23 cellular contexts compared by ENCODE assay signal in genomic region chr19:1457892-1458291, GRCh38. TPM values are rescaled to one million over a fixed set of nuclear protein-coding genes. Genes with fewer than 3 reads are reported as not detected.
DNase-seq lines count a peak whose midpoint lies in the region; FAIRE-seq and TF ChIP-seq lines count a peak whose summit lies in the region.
"Had no signal": no experiment of that assay in that cellular context is flagged by ENCODE, and none has a peak within 500 bp of the region (broad histone marks: within the 10 kb centered on the region; RNA-seq: fewer than 3 reads in every experiment).

No MANE protein-coding gene starts in this region.

- in situ Hi-C loops in KBM-7 (cut with MboI; ENCODE audit: low pct_unique_long_range_greater_than_20kb, low sequenced_read_pairs), result no loop called here

- peaks cover 0 to 15% (median 11%) of the 10 kb centered on the region in 4 experiments; a peak in 6 of 7 replicates for H3K4me1 ChIP-seq in H1 (replicated peaks in 1 of 4; ENCODE audit: control insufficient read depth in 3 of 4, insufficient read depth in 4 of 4, low read length in 3 of 4)

- H4K91ac ChIP-seq in H1 (replicated peaks; ENCODE audit: insufficient read length, low read length), result no peak overlapping the region

- H3K18ac ChIP-seq in H1 (ENCODE audit: extremely low read depth, low read length), result no peak overlapping the region

- no peak overlapping the region for H3K4me3 Mint-ChIP-seq in IgD-negative memory B cell
- H3K4me3 Mint-ChIP-seq: CD4-positive, alpha-beta memory T cell had no signal

- DNase-seq in H1 (ENCODE audit: low read depth in 1 of 2, low spot score in 2 of 2) (no peak), KBM-7 (no peak)
- DNase-seq: C1 segment of cervical spinal cord; CD4-positive, alpha-beta memory T cell; COR-L47; DMS79; EL; GDM1; GOT3; HCEC 1CT; IMR-90; Karpas-422; NCI-H1092; NCI-H1417 treated with DMSO at 0.1 percent for 48 hours; NCI-H1694 treated with DMSO at 0.1 percent for 48 hours; NCI-H2081; NCI-H2227 treated with DMSO at 0.1 percent for 48 hours; NCI-H526 treated with DMSO at 0.1 percent for 48 hours; PC-9; SJCRH30 had no signal

- H4K8ac ChIP-seq in H1 (ENCODE audit: extremely low read depth, insufficient read depth, low read length), result peak overlapping the region; percentile 89; the same call in 1 of the 2 replicates

- H3K36me3 Mint-ChIP-seq in IgD-negative memory B cell, result no peaks in the 10 kb centered on the region
- H3K36me3 Mint-ChIP-seq: CD4-positive, alpha-beta memory T cell had no signal

- H2AK5ac ChIP-seq in H1 (ENCODE audit: low read depth, low read length), result no peak overlapping the region

- CTCF ChIA-PET in H1 (lab: Charles Lee; ENCODE audit: partially characterized antibody), result interaction anchor here (0.7 to 6.9 kb wide), 7 partner anchors 9 to 64 kb away, joined by 3 to 54 read pairs (median 3); no protein-coding TSS in a partner anchor

- H2BK15ac ChIP-seq in H1 (ENCODE audit: low read length), result no peak overlapping the region

- TF ChIP-seq RAD21 in H1 (IDR thresholded peaks at IDR 0.05 in 1 of 2, conservative IDR thresholded peaks at IDR 0.05 in 1 of 2; ENCODE audit: low read depth in 2 of 2, low read length in 2 of 2), result no peak

- H2BK120ac ChIP-seq in H1 (replicated peaks; ENCODE audit: low read depth, low read length), result no peak overlapping the region

- H3K36me3 ChIP-seq in H1 (ENCODE audit: control insufficient read depth in 2 of 4, insufficient read depth in 4 of 4, low read length in 3 of 4), result peaks cover 0 to 2% (median 0%) of the 10 kb centered on the region in 4 experiments; a peak in 2 of 8 replicates
- H3K36me3 ChIP-seq: SJCRH30 had no signal

- H3K23me2 ChIP-seq in H1 (ENCODE audit: low read depth, low read length), result peaks cover 3% of the 10 kb centered on the region; the same call in 1 of the 2 replicates

- H4K5ac ChIP-seq in H1 (ENCODE audit: insufficient read length, low read depth, low read length), result no peak overlapping the region

- H3K9me3 ChIP-seq in H1 (ENCODE audit: insufficient read depth in 2 of 2, low read depth in 1 of 2, low read length in 1 of 2), result no peaks in the 10 kb centered on the region
- H3K9me3 ChIP-seq: SJCRH30 had no signal

- TF ChIP-seq EP300 in H1 (IDR thresholded peaks at IDR 0.05; ENCODE audit: borderline replicate concordance in 1 of 2, low read depth in 2 of 2, low read length in 2 of 2), result no peak

- no peak overlapping the region for H3K4me2 ChIP-seq in H1 (ENCODE audit: insufficient read depth in 1 of 2, low read depth in 2 of 2, low read length in 2 of 2)
- H3K4me2 ChIP-seq: PC-9 had no signal

- H2BK12ac ChIP-seq in H1 (ENCODE audit: low read depth, low read length), result no peak overlapping the region

- H3K23ac ChIP-seq in H1 (ENCODE audit: insufficient read length), result no peak overlapping the region

- WGBS in H1 (ENCODE audit: extremely low coverage in 1 of 2, insufficient coverage in 1 of 2, insufficient read length in 1 of 2, insufficient replicate concordance in 2 of 2, low coverage in 1 of 2, low lambda C conversion rate in 2 of 2, missing lambda C conversion rate in 1 of 2), 2 experiments, result 91% methylated on average over 10 of the region's 16 CpGs; no CpG with 5 or more reads in 1 of the 2 experiments

- peak overlapping the region in 2 of 3 donors; percentile 63 to 88 for H3K27ac Mint-ChIP-seq in IgD-negative memory B cell
- H3K27ac Mint-ChIP-seq: CD4-positive, alpha-beta memory T cell had no signal

- POLR2A ChIA-PET in H1 (lab: Charles Lee; ENCODE audit: partially characterized antibody), result interaction anchor here (1.0 to 9.4 kb wide), 8 partner anchors 9 to 109 kb away, joined by 3 to 109 read pairs (median 8); no protein-coding TSS in a partner anchor

- no peak for FAIRE-seq in H1 (lab: Jason Lieb, UNC)
- FAIRE-seq: GM12891 had no signal

- no peak overlapping the region for H3K27ac ChIP-seq in H1 (ENCODE audit: low read depth, low read length)
- H3K27ac ChIP-seq: PC-9, SJCRH30 had no signal

- peaks cover 26% of the 10 kb centered on the region for H3K27me3 Mint-ChIP-seq in IgD-negative memory B cell

- H4K20me1 ChIP-seq in H1 (replicated peaks in 1 of 2; ENCODE audit: control insufficient read depth in 1 of 2, insufficient read depth in 2 of 2, low read length in 2 of 2), result peaks cover 2 to 3% of the 10 kb centered on the region in 2 experiments

- H3K9me3 Mint-ChIP-seq in IgD-negative memory B cell, result no peaks in the 10 kb centered on the region

- H3K4me1 Mint-ChIP-seq in IgD-negative memory B cell, result peaks cover 8 to 10% (median 9%) of the 10 kb centered on the region in 3 donors

- H3K56ac ChIP-seq in H1 (replicated peaks; ENCODE audit: insufficient read length, low read depth, low read length), result no peak overlapping the region

- no peak overlapping the region for H3K9ac ChIP-seq in H1 (replicated peaks in 1 of 4; ENCODE audit: extremely low read depth in 1 of 4, low read depth in 3 of 4, low read length in 3 of 4)

- H3K4ac ChIP-seq in H1 (replicated peaks; ENCODE audit: insufficient read length, low read depth, low read length), result no peak overlapping the region

- no peak overlapping the region for H2BK20ac ChIP-seq in H1 (ENCODE audit: low read length)

- no peak overlapping the region for H3K14ac ChIP-seq in H1 (ENCODE audit: insufficient read length)

- TF ChIP-seq CTCF in H1 (IDR thresholded peaks at IDR 0.05; ENCODE audit: control extremely low read depth in 1 of 3, insufficient read depth in 1 of 3, low read depth in 1 of 3, low read length in 3 of 3), result no peak

- no peak overlapping the region for H3K4me3 ChIP-seq in H1 (ENCODE audit: extremely low read depth in 1 of 4, insufficient read depth in 2 of 4, low read depth in 3 of 4, low read length in 4 of 4)
- H3K4me3 ChIP-seq: PC-9, SJCRH30 had no signal

- peaks cover 0 to 18% (median 5%) of the 10 kb centered on the region in 4 experiments; a peak in 4 of 7 replicates for H3K27me3 ChIP-seq in H1 (replicated peaks in 1 of 4; ENCODE audit: control insufficient read depth in 3 of 4, extremely low read depth in 1 of 4, insufficient read depth in 3 of 4, low read length in 3 of 4)
- H3K27me3 ChIP-seq: SJCRH30 had no signal

- H2BK5ac ChIP-seq in H1 (ENCODE audit: low read depth, low read length), result no peak overlapping the region

- no peaks in the 10 kb centered on the region; the same call in 1 of the 2 replicates for H3K79me1 ChIP-seq in H1 (ENCODE audit: low read depth, low read length)

- H2AFZ ChIP-seq in H1 (ENCODE audit: low read length), result no peak overlapping the region
- H2AFZ ChIP-seq: PC-9 had no signal

- no peak for TF ChIP-seq POLR2A in H1 (IDR thresholded peaks at IDR 0.05; ENCODE audit: control extremely low read depth in 1 of 2, low read depth in 2 of 2, low read length in 2 of 2)

- no peaks in the 10 kb centered on the region for H3K79me2 ChIP-seq in H1 (ENCODE audit: control insufficient read depth in 1 of 2, insufficient read depth in 2 of 2, low read length in 2 of 2)

RNA-seq across cellular contexts. Expression of gene APC2, which starts 8.0 kb away (rescaled TPM):
- polyA plus RNA-seq in IgD-negative memory B cell (0.16 TPM), H1 (2011; rRNA removed) (1.3 and 3.3 TPM in 2 replicates)
- 3.7 and 4.1 TPM in 2 replicates for total RNA-seq in H1 (2021; fragmentation: NEBNext Ultra II Directional; extraction: Animal tissue kit (Norgen Biotek cat#: 25700))
- 3.6 TPM for polyA plus RNA-seq in H1 (2011; cell fraction: cytosol; rRNA removed)
- polyA plus RNA-seq in H1 (2011; cell fraction: nucleus; rRNA removed), result 12.1 TPM
- polyA plus RNA-seq in H1 (2012, experiment 1 of 2), result 1.2 to 2.5 TPM (median 1.6 TPM) in 4 replicates
- polyA plus RNA-seq in H1 (2012, experiment 2 of 2), result 0.91 TPM
- 0.39 TPM for polyA plus RNA-seq in H1 (2013, experiment 1 of 2)
- 0.31 TPM for polyA plus RNA-seq in H1 (2013, experiment 2 of 2)
- 3.3 and 4.3 TPM in 2 replicates for polyA minus RNA-seq in H1 (2011; rRNA and poly(A)+ RNA removed)
- polyA minus RNA-seq in H1 (2011; cell fraction: cytosol; rRNA and poly(A)+ RNA removed), result 7.2 TPM
- polyA minus RNA-seq in H1 (2011; cell fraction: nucleus; rRNA and poly(A)+ RNA removed), result 16.9 TPM
- total RNA-seq: CD4-positive, alpha-beta memory T cell; RPMI7951 had no signal
- polyA plus RNA-seq: CD4-positive, alpha-beta memory T cell had no signal

RNA-seq across cellular contexts. Expression of gene RPS15, which starts 19.7 kb away (rescaled TPM):
- polyA plus RNA-seq in IgD-negative memory B cell (3,226 TPM), H1 (2011; rRNA removed) (3,890 and 4,770 TPM in 2 replicates)
- 1,562 and 1,589 TPM in 2 replicates for total RNA-seq in H1 (2021; fragmentation: NEBNext Ultra II Directional; extraction: Animal tissue kit (Norgen Biotek cat#: 25700))
- polyA plus RNA-seq in H1 (2011; cell fraction: cytosol; rRNA removed), result 4,361 TPM
- 2,705 TPM for polyA plus RNA-seq in H1 (2011; cell fraction: nucleus; rRNA removed)
- 2,291 to 3,052 TPM (median 2,740 TPM) in 4 replicates for polyA plus RNA-seq in H1 (2012, experiment 1 of 2)
- 8,937 TPM for polyA plus RNA-seq in H1 (2012, experiment 2 of 2)
- 2,700 TPM for polyA plus RNA-seq in H1 (2013, experiment 1 of 2)
- polyA plus RNA-seq in H1 (2013, experiment 2 of 2), result 2,703 TPM
- polyA minus RNA-seq in H1 (2011; rRNA and poly(A)+ RNA removed), result 313 and 344 TPM in 2 replicates
- 991 TPM for polyA minus RNA-seq in H1 (2011; cell fraction: cytosol; rRNA and poly(A)+ RNA removed)
- 590 TPM for polyA minus RNA-seq in H1 (2011; cell fraction: nucleus; rRNA and poly(A)+ RNA removed)

RNA-seq across cellular contexts. Expression of gene C19orf25, which starts 21.1 kb away (rescaled TPM):
- polyA plus RNA-seq in IgD-negative memory B cell (51.1 TPM), H1 (2011; rRNA removed) (67.4 and 92.2 TPM in 2 replicates)
- total RNA-seq in H1 (2021; fragmentation: NEBNext Ultra II Directional; extraction: Animal tissue kit (Norgen Biotek cat#: 25700)), result 41.3 and 41.4 TPM in 2 replicates
- polyA plus RNA-seq in H1 (2011; cell fraction: cytosol; rRNA removed), result 63.6 TPM
- 64.5 TPM for polyA plus RNA-seq in H1 (2011; cell fraction: nucleus; rRNA removed)
- polyA plus RNA-seq in H1 (2012, experiment 1 of 2), result 25.3 to 39.5 TPM (median 37.9 TPM) in 4 replicates
- 36.7 TPM for polyA plus RNA-seq in H1 (2012, experiment 2 of 2)
- polyA plus RNA-seq in H1 (2013, experiment 1 of 2), result 39.5 TPM
- polyA plus RNA-seq in H1 (2013, experiment 2 of 2), result 40.6 TPM
- 12.2 and 15.1 TPM in 2 replicates for polyA minus RNA-seq in H1 (2011; rRNA and poly(A)+ RNA removed)
- 22.1 TPM for polyA minus RNA-seq in H1 (2011; cell fraction: cytosol; rRNA and poly(A)+ RNA removed)
- 35.7 TPM for polyA minus RNA-seq in H1 (2011; cell fraction: nucleus; rRNA and poly(A)+ RNA removed)

RNA-seq across cellular contexts. Expression of gene PCSK4, which starts 32.3 kb away (rescaled TPM):
- polyA plus RNA-seq in IgD-negative memory B cell (not detected), H1 (2011; rRNA removed) (10.7 and 18.3 TPM in 2 replicates)
- 9.7 and 9.8 TPM in 2 replicates for total RNA-seq in H1 (2021; fragmentation: NEBNext Ultra II Directional; extraction: Animal tissue kit (Norgen Biotek cat#: 25700))
- polyA plus RNA-seq in H1 (2011; cell fraction: cytosol; rRNA removed), result 13.4 TPM
- polyA plus RNA-seq in H1 (2011; cell fraction: nucleus; rRNA removed), result 104 TPM
- 7.7 to 16.1 TPM (median 11.6 TPM) in 4 replicates for polyA plus RNA-seq in H1 (2012, experiment 1 of 2)
- polyA plus RNA-seq in H1 (2012, experiment 2 of 2), result 5.0 TPM
- polyA plus RNA-seq in H1 (2013, experiment 1 of 2), result 8.5 TPM
- 5.6 TPM for polyA plus RNA-seq in H1 (2013, experiment 2 of 2)
- polyA minus RNA-seq in H1 (2011; rRNA and poly(A)+ RNA removed), result 1.6 and 1.9 TPM in 2 replicates
- 8.1 TPM for polyA minus RNA-seq in H1 (2011; cell fraction: cytosol; rRNA and poly(A)+ RNA removed)
- 14.3 TPM for polyA minus RNA-seq in H1 (2011; cell fraction: nucleus; rRNA and poly(A)+ RNA removed)
- polyA plus RNA-seq: CD4-positive, alpha-beta memory T cell had no signal

RNA-seq across cellular contexts. Expression of gene REEP6, which starts 33.1 kb away (rescaled TPM):
- polyA plus RNA-seq in IgD-negative memory B cell, result 0.24 TPM
- total RNA-seq in H1 (2021; fragmentation: NEBNext Ultra II Directional; extraction: Animal tissue kit (Norgen Biotek cat#: 25700)), result 12.6 and 13.4 TPM in 2 replicates
- 20.7 and 31.4 TPM in 2 replicates for polyA plus RNA-seq in H1 (2011; rRNA removed)
- polyA plus RNA-seq in H1 (2011; cell fraction: cytosol; rRNA removed), result 12.6 TPM
- 14.4 TPM for polyA plus RNA-seq in H1 (2011; cell fraction: nucleus; rRNA removed)
- 8.7 to 19.5 TPM (median 15.4 TPM) in 4 replicates for polyA plus RNA-seq in H1 (2012, experiment 1 of 2)
- polyA plus RNA-seq in H1 (2012, experiment 2 of 2), result 12.8 TPM
- 17.9 TPM for polyA plus RNA-seq in H1 (2013, experiment 1 of 2)
- polyA plus RNA-seq in H1 (2013, experiment 2 of 2), result 25.1 TPM
- polyA minus RNA-seq in H1 (2011; rRNA and poly(A)+ RNA removed), result 4.2 and 5.5 TPM in 2 replicates
- polyA minus RNA-seq in H1 (2011; cell fraction: cytosol; rRNA and poly(A)+ RNA removed), result 13.8 TPM
- 6.6 TPM for polyA minus RNA-seq in H1 (2011; cell fraction: nucleus; rRNA and poly(A)+ RNA removed)
